In the genomic region with DNA sequence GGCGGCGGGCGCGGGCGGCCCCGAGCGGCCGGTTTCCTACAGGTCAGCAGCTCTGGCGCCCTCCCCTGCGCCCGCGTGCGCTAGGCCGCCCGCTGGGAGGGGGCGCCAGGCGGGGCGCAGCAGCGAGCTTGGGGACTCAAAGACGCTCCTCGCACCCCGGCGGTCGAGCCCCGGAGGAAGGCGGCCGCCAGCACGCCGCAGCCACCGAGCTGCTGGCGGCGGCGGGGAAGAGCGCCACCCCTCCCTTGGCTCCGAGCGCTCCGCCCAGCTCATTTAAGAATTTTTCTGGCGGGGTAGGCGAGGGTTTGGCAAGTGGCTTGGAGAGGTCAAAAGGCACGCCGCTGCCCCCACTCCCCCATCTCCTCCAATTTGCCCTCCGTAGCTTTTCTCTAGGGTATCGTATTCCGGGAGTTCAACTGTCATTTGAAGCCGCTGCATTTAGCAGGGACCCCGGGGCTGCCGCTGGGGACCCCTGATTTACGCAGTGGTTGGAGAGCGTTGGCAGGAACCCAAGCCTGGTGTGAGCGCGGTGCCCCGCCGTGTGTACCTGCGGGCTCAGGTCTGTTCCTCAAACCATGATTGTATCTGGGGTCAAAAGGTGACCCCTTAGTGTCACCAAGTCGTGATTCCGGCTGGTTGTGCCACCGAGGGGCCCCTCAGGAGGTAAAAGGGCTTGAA, we compare ENCODE assay signal across 1 cellular context.
TF ChIP-seq lines count a peak whose summit lies in the region.

No MANE protein-coding gene starts in this region.

TF ChIP-seq in HepG2, 621 proteins besides CTCF, POLR2A, EP300 and RAD21 (continued from another document and continues in another):
- no peak for TF ChIP-seq ZNF280B (CRISPR knock-in tag; IDR thresholded peaks at IDR 0.05; ENCODE audit: borderline replicate concordance)
- peak; percentile 39; the same call in 1 of the 2 replicates for TF ChIP-seq ZNF83 (CRISPR knock-in tag; IDR thresholded peaks at IDR 0.05; ENCODE audit: borderline replicate concordance)
- TF ChIP-seq ZNF598 (CRISPR knock-in tag; IDR thresholded peaks at IDR 0.05; ENCODE audit: borderline replicate concordance), result no peak
- TF ChIP-seq AKAP8 (CRISPR knock-in tag; IDR thresholded peaks at IDR 0.05), result peak; percentile 90
- TF ChIP-seq TCF7L2 (IDR thresholded peaks at IDR 0.05; ENCODE audit: low read depth, low read length), result no peak
- no peak for TF ChIP-seq ZNF432 (CRISPR knock-in tag; IDR thresholded peaks at IDR 0.05; ENCODE audit: borderline replicate concordance)
- peak; percentile 79 for TF ChIP-seq MYC (CRISPR knock-in tag; IDR thresholded peaks at IDR 0.05; ENCODE audit: borderline replicate concordance)
- TF ChIP-seq HMGXB4 (CRISPR knock-in tag; IDR thresholded peaks at IDR 0.05; ENCODE audit: borderline replicate concordance in 1 of 2, low read depth in 1 of 2), result peak; percentile 32 to 68; a peak in 3 of 4 replicates
- TF ChIP-seq SOX5 (CRISPR knock-in tag; IDR thresholded peaks at IDR 0.05; ENCODE audit: borderline replicate concordance), result 0 out of 2 replicates have a peak, but pooled peaks have one; percentile 35
- peak; percentile 77 for TF ChIP-seq SP4 (CRISPR knock-in tag; IDR thresholded peaks at IDR 0.05)
- peak; percentile 5; the same call in 1 of the 2 replicates for TF ChIP-seq ADNP (CRISPR knock-in tag; IDR thresholded peaks at IDR 0.05)
- TF ChIP-seq, protein P1, sequence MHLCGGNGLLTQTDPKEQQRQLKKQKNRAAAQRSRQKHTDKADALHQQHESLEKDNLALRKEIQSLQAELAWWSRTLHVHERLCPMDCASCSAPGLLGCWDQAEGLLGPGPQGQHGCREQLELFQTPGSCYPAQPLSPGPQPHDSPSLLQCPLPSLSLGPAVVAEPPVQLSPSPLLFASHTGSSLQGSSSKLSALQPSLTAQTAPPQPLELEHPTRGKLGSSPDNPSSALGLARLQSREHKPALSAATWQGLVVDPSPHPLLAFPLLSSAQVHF (CRISPR knock-in tag; IDR thresholded peaks at IDR 0.05), result 0 out of 2 replicates have a peak, but pooled peaks have one; percentile 48
- TF ChIP-seq CC2D1A (CRISPR knock-in tag; IDR thresholded peaks at IDR 0.05), result no peak
- peak; percentile 53; the same call in 1 of the 2 replicates for TF ChIP-seq CSRNP1 (CRISPR knock-in tag; IDR thresholded peaks at IDR 0.05)
- peak; percentile 37; the same call in 1 of the 2 replicates for TF ChIP-seq SAFB2 (CRISPR knock-in tag; IDR thresholded peaks at IDR 0.05; ENCODE audit: borderline replicate concordance, low read depth)
- TF ChIP-seq BCLAF1 (IDR thresholded peaks at IDR 0.05), result no peak
- TF ChIP-seq HOXA5 (CRISPR knock-in tag; IDR thresholded peaks at IDR 0.05), result 0 out of 2 replicates have a peak, but pooled peaks have one; percentile 22
- no peak; the same call in 1 of the 2 replicates for TF ChIP-seq YEATS4 (CRISPR knock-in tag; IDR thresholded peaks at IDR 0.05; ENCODE audit: borderline replicate concordance)
- peak; percentile 32; the same call in 1 of the 2 replicates for TF ChIP-seq ATF2 (CRISPR knock-in tag; IDR thresholded peaks at IDR 0.05)
- TF ChIP-seq RFXAP (CRISPR knock-in tag; IDR thresholded peaks at IDR 0.05; ENCODE audit: borderline replicate concordance), result peak; percentile 76
- peak; percentile 15; the same call in 1 of the 2 replicates for TF ChIP-seq ZNF788 (CRISPR knock-in tag; IDR thresholded peaks at IDR 0.05; ENCODE audit: borderline replicate concordance)
- no peak for TF ChIP-seq BRCA1 (CRISPR knock-in tag; IDR thresholded peaks at IDR 0.05)
- TF ChIP-seq ZBTB38 (CRISPR knock-in tag; IDR thresholded peaks at IDR 0.05), result peak; percentile 85
- peak; percentile 73; the same call in 1 of the 2 replicates for TF ChIP-seq ZNF891 (CRISPR knock-in tag; IDR thresholded peaks at IDR 0.05)
- no peak for TF ChIP-seq NFRKB (IDR thresholded peaks at IDR 0.05)
- TF ChIP-seq ZNF609 (CRISPR knock-in tag; IDR thresholded peaks at IDR 0.05; ENCODE audit: borderline replicate concordance), result no peak
- peak; percentile 64 for TF ChIP-seq PHF21A (CRISPR knock-in tag; IDR thresholded peaks at IDR 0.05)
- 0 out of 2 replicates have a peak, but pooled peaks have one; percentile 28 for TF ChIP-seq ZNF253 (CRISPR knock-in tag; IDR thresholded peaks at IDR 0.05; ENCODE audit: borderline replicate concordance)
- peak; percentile 74; the same call in 1 of the 2 replicates for TF ChIP-seq ZNF709 (CRISPR knock-in tag; IDR thresholded peaks at IDR 0.05)
- 0 out of 2 replicates have a peak, but pooled peaks have one; percentile 79 for TF ChIP-seq ZNF431 (CRISPR knock-in tag; IDR thresholded peaks at IDR 0.05; ENCODE audit: borderline replicate concordance, low read depth)
- TF ChIP-seq, protein P2, sequence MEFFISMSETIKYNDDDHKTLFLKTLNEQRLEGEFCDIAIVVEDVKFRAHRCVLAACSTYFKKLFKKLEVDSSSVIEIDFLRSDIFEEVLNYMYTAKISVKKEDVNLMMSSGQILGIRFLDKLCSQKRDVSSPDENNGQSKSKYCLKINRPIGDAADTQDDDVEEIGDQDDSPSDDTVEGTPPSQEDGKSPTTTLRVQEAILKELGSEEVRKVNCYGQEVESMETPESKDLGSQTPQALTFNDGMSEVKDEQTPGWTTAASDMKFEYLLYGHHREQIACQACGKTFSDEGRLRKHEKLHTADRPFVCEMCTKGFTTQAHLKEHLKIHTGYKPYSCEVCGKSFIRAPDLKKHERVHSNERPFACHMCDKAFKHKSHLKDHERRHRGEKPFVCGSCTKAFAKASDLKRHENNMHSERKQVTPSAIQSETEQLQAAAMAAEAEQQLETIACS (CRISPR knock-in tag; IDR thresholded peaks at IDR 0.05), result no peak; the same call in 1 of the 2 replicates
- TF ChIP-seq, protein P3, sequence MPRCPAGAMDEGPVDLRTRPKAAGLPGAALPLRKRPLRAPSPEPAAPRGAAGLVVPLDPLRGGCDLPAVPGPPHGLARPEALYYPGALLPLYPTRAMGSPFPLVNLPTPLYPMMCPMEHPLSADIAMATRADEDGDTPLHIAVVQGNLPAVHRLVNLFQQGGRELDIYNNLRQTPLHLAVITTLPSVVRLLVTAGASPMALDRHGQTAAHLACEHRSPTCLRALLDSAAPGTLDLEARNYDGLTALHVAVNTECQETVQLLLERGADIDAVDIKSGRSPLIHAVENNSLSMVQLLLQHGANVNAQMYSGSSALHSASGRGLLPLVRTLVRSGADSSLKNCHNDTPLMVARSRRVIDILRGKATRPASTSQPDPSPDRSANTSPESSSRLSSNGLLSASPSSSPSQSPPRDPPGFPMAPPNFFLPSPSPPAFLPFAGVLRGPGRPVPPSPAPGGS (CRISPR knock-in tag; IDR thresholded peaks at IDR 0.05), result 0 out of 2 replicates have a peak, but pooled peaks have one; percentile 42
- TF ChIP-seq, protein P4, sequence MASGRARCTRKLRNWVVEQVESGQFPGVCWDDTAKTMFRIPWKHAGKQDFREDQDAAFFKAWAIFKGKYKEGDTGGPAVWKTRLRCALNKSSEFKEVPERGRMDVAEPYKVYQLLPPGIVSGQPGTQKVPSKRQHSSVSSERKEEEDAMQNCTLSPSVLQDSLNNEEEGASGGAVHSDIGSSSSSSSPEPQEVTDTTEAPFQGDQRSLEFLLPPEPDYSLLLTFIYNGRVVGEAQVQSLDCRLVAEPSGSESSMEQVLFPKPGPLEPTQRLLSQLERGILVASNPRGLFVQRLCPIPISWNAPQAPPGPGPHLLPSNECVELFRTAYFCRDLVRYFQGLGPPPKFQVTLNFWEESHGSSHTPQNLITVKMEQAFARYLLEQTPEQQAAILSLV (CRISPR knock-in tag; IDR thresholded peaks at IDR 0.05; ENCODE audit: borderline replicate concordance), result peak; percentile 61; the same call in 1 of the 2 replicates
- TF ChIP-seq ZNF558 (CRISPR knock-in tag; IDR thresholded peaks at IDR 0.05; ENCODE audit: borderline replicate concordance), result peak; percentile 63; the same call in 1 of the 2 replicates
- no peak for TF ChIP-seq NFE2 (CRISPR knock-in tag; IDR thresholded peaks at IDR 0.05)
